ENCODE assay signal across 27 cellular contexts in the genomic region with DNA sequence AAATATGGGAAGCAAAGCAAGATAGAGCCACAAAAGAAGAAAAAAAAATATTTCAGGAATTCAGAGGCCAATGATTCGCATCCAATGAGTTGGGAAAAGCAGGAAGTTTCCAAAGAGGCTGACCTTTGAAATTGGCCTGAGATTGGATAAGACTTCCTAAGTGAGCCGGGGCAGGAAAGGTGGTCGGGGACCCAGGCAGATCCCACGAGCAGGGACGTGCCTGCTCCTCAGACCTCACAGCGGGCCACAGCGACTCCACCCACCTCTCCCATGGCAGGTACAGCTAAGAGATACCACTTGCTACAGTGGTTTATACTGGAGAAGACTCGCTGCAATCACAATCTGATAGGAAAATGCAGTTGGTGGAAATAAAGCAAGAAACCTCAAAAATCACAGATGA.
"Had no signal": no experiment of that assay in that cellular context is flagged by ENCODE, and none has a peak within 500 bp of the region (broad histone marks: within the 10 kb centered on the region; RNA-seq: fewer than 3 reads in every experiment).

No MANE protein-coding gene starts in this region.

- H3K4me1 ChIP-seq: foreskin keratinocyte, gastrocnemius medialis had no signal

- H3K27me3 ChIP-seq: brain microvascular endothelial cell, foreskin keratinocyte, gastrocnemius medialis had no signal

- H3K36me3 Mint-ChIP-seq: activated CD4-positive, alpha-beta memory T cell treated with anti-CD3 and anti-CD28 coated beads for 36 hours; activated naive CD8-positive, alpha-beta T cell had no signal

- ATAC-seq: activated CD4-positive, alpha-beta T cell treated with anti-CD3 and anti-CD28 coated beads for 36 hours; activated CD8-positive, alpha-beta T cell treated with anti-CD3 and anti-CD28 coated beads, Interleukin-2, amount 10 ng/mL, durations not matched to agents 7 days and 5 days; activated T-cell treated with anti-CD3 and anti-CD28 coated beads, Interleukin-2, amount 50 U/mL, for 4 hours; activated T-helper 17 cell treated with anti-CD3 and anti-CD28 coated beads, Interleukin-2, amount 50 U/mL, for 72 hours; esophagus mucosa; foreskin keratinocyte; gastrocnemius medialis; heart left ventricle; T-helper 17 cell had no signal

- H3K4me3 Mint-ChIP-seq: activated CD4-positive, alpha-beta memory T cell treated with anti-CD3 and anti-CD28 coated beads for 36 hours; activated CD4-positive, alpha-beta T cell treated with anti-CD3 and anti-CD28 coated beads for 36 hours; activated CD4-positive, alpha-beta T cell treated with anti-CD3 and anti-CD28 coated beads, Interleukin-2, amount 10 ng/mL, durations not matched to agents 24 days and 14 days; activated CD8-positive, alpha-beta T cell treated with anti-CD3 and anti-CD28 coated beads, Interleukin-2, amount 10 ng/mL, durations not matched to agents 7 days and 5 days; activated naive CD8-positive, alpha-beta T cell; activated T-cell treated with anti-CD3 and anti-CD28 coated beads, Interleukin-2, amount 50 U/mL, for 4 hours; activated T-helper 17 cell treated with anti-CD3 and anti-CD28 coated beads, Interleukin-2, amount 50 U/mL, for 72 hours; central memory CD8-positive, alpha-beta T cell; T-helper 17 cell; T-helper 2 cell treated with Interferon-gamma antibody and Interleukin-4, amounts not matched to agents 5 μg/mL and 100 μg/mL, for 36 hours had no signal

- H3K27me3 Mint-ChIP-seq: activated CD4-positive, alpha-beta T cell treated with anti-CD3 and anti-CD28 coated beads, Interleukin-2, amount 10 ng/mL, durations not matched to agents 24 days and 14 days had no signal

- H3K4me3 ChIP-seq: gastrocnemius medialis, heart left ventricle had no signal

- H3K9me3 ChIP-seq: gastrocnemius medialis, heart left ventricle had no signal

- H3K9me3 Mint-ChIP-seq: activated CD4-positive, alpha-beta memory T cell treated with anti-CD3 and anti-CD28 coated beads for 36 hours; activated CD4-positive, alpha-beta T cell treated with anti-CD3 and anti-CD28 coated beads, Interleukin-2, amount 10 ng/mL, durations not matched to agents 24 days and 14 days; activated T-cell treated with anti-CD3 and anti-CD28 coated beads, Interleukin-2, amount 50 U/mL, for 4 hours; activated T-helper 17 cell treated with anti-CD3 and anti-CD28 coated beads, Interleukin-2, amount 50 U/mL, for 72 hours; central memory CD8-positive, alpha-beta T cell; T-helper 2 cell treated with Interferon-gamma antibody and Interleukin-4, amounts not matched to agents 5 μg/mL and 100 μg/mL, for 36 hours had no signal

- H3K4me1 Mint-ChIP-seq: activated CD4-positive, alpha-beta T cell treated with anti-CD3 and anti-CD28 coated beads for 36 hours; activated CD4-positive, alpha-beta T cell treated with anti-CD3 and anti-CD28 coated beads, Interleukin-2, amount 10 ng/mL, durations not matched to agents 24 days and 14 days; activated T-helper 17 cell treated with anti-CD3 and anti-CD28 coated beads, Interleukin-2, amount 50 U/mL, for 72 hours; central memory CD8-positive, alpha-beta T cell; T-helper 17 cell had no signal

- H3K27ac ChIP-seq: brain microvascular endothelial cell, foreskin keratinocyte, gastrocnemius medialis, heart left ventricle had no signal

- DNase-seq: activated CD4-positive, alpha-beta memory T cell treated with anti-CD3 and anti-CD28 coated beads for 36 hours; activated CD4-positive, alpha-beta T cell treated with anti-CD3 and anti-CD28 coated beads for 36 hours; activated CD4-positive, alpha-beta T cell treated with anti-CD3 and anti-CD28 coated beads, Interleukin-2, amount 10 ng/mL, durations not matched to agents 24 days and 14 days; activated CD4-positive, CD25-positive, alpha-beta regulatory T cell; activated CD4-positive, CD25-positive, alpha-beta regulatory T cell treated with anti-CD3 and anti-CD28 coated beads, Interleukin-2, amount 50 U/mL, for 72 hours; activated CD8-positive, alpha-beta T cell treated with anti-CD3 and anti-CD28 coated beads, Interleukin-2, amount 10 ng/mL, durations not matched to agents 7 days and 5 days; activated effector memory CD4-positive, alpha-beta T cell treated with Interleukin-2 at 50 U/mL for 16 hours; activated gamma-delta T cell treated with Interleukin-2 at 50 U/mL for 16 hours; activated naive CD4-positive, alpha-beta T cell treated with anti-CD3 and anti-CD28 coated beads, Interleukin-2, amount 50 U/mL, for 16 hours; activated naive CD4-positive, alpha-beta T cell treated with Interleukin-2 at 50 U/mL for 16 hours; activated T-cell treated with anti-CD3 and anti-CD28 coated beads, Interleukin-2, amount 50 U/mL, for 4 hours; amniotic stem cell; anterior cingulate cortex; brain microvascular endothelial cell; effector CD8-positive, alpha-beta T cell; foreskin keratinocyte; gastrocnemius medialis; glutamatergic neuron; heart left ventricle; T-helper 1 cell; T-helper 17 cell; T1000 had no signal

- H3K36me3 ChIP-seq: brain microvascular endothelial cell, gastrocnemius medialis, heart left ventricle had no signal

- H3K27ac Mint-ChIP-seq: activated CD4-positive, alpha-beta memory T cell treated with anti-CD3 and anti-CD28 coated beads for 36 hours; activated CD4-positive, alpha-beta T cell treated with anti-CD3 and anti-CD28 coated beads for 36 hours; activated CD4-positive, alpha-beta T cell treated with anti-CD3 and anti-CD28 coated beads, Interleukin-2, amount 10 ng/mL, durations not matched to agents 24 days and 14 days; activated CD8-positive, alpha-beta T cell treated with anti-CD3 and anti-CD28 coated beads, Interleukin-2, amount 10 ng/mL, durations not matched to agents 7 days and 5 days; activated naive CD8-positive, alpha-beta T cell; activated T-helper 17 cell treated with anti-CD3 and anti-CD28 coated beads, Interleukin-2, amount 50 U/mL, for 72 hours; T-helper 17 cell; T-helper 2 cell treated with Interferon-gamma antibody and Interleukin-4, amounts not matched to agents 5 μg/mL and 100 μg/mL, for 36 hours had no signal
